ENCODE assay signal across 15 cellular contexts in the genomic region with DNA sequence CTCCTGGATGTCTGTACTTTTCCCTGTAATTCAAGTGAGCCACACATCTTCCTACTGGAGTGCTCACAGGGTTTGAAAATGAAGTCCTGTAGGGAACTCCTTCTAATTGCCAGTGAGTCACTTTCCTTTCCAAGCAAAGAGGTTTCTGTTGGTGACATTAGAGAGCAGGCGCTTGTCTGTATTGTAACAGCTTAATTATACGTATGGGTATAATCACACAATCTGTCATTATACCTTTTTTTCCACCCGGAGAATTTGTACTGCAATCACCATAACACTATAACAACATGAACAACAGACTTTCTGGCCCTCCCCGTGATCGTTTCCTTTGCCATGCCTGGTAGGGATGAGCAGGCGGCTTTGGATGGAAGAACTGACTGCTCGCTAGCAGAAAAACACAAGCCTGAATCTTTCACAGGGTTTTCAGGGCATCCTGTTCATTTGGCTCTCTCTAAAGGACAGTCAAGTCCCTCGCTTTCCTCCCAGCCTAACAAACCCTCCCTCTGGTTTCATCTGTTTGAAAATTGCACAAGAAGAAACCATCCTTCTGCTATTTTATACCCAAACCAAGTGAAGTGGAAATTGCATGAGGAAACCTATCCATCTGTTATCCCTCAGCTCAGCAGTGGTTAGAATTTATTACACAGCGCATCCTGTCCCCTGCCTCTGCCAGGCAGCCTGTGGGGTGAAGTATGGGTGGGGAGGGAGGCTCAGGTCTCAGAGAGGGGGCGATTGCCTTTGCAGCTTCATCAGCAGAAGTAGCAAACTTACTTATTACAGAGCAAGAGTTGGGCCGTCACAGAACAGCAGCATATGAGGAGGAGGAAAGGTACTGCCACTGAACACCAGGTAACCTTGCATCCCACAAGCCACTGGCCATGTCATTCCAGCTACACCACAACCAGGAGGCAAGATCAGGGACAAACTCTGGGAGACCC.
A peak's percentile ranks its signal among the peaks of the same experiment; 100 is the strongest.
DNase-seq lines count a peak whose midpoint lies in the region; ATAC-seq and TF ChIP-seq lines count a peak whose summit lies in the region.
"Had no signal": no experiment of that assay in that cellular context is flagged by ENCODE, and none has a peak within 500 bp of the region (broad histone marks: within the 10 kb centered on the region; RNA-seq: fewer than 3 reads in every experiment).

No MANE protein-coding gene starts in this region.

- ATAC-seq in psoas muscle (no peak), Right ventricle myocardium superior (ENCODE audit: poor library complexity) (no peak), HG02571 (IDR thresholded peaks at IDR 0.05; ENCODE audit: unreplicated experiment) (no peak)
- ATAC-seq: activated CD8-positive, alpha-beta T cell treated with anti-CD3 and anti-CD28 coated beads, Interleukin-2, amount 10 ng/mL, durations not matched to agents 7 days and 5 days; esophagus mucosa; Panc1 had no signal

- H2AFZ ChIP-seq in PC-9 = no peak overlapping the region

- H3K9me2 ChIP-seq in PC-9 (ENCODE audit: insufficient read depth) = no peaks in the 10 kb centered on the region

- no peaks in the 10 kb centered on the region for H3K79me2 ChIP-seq in PC-9 (ENCODE audit: low read depth)

- H3K4me3 Mint-ChIP-seq in nephron progenitor cell = no peak overlapping the region
- H3K4me3 Mint-ChIP-seq: activated CD8-positive, alpha-beta T cell treated with anti-CD3 and anti-CD28 coated beads, Interleukin-2, amount 10 ng/mL, durations not matched to agents 7 days and 5 days; activated naive CD4-positive, alpha-beta T cell treated with anti-CD3 and anti-CD28 coated beads, Interleukin-2, amount 10 ng/mL, durations not matched to agents 7 days and 5 days; CD8-positive, alpha-beta memory T cell; naive B cell had no signal

- BruUV-seq in PC-9 (replicated peaks; lab: Mats Ljungman, UMichigan) = no TSS peak

- H3K4me1 ChIP-seq in psoas muscle = no peaks in the 10 kb centered on the region
- no peaks in the 10 kb centered on the region for H3K4me1 ChIP-seq in PC-9 (replicated peaks; ENCODE audit: insufficient read depth)

- peaks cover 10% of the 10 kb centered on the region for H3K36me3 Mint-ChIP-seq in nephron progenitor cell (ENCODE audit: low read depth)
- H3K36me3 Mint-ChIP-seq: activated naive CD4-positive, alpha-beta T cell treated with anti-CD3 and anti-CD28 coated beads, Interleukin-2, amount 10 ng/mL, durations not matched to agents 7 days and 5 days; CD8-positive, alpha-beta memory T cell had no signal

- H3K4me3 ChIP-seq in psoas muscle = no peak overlapping the region
- no peak overlapping the region for H3K4me3 ChIP-seq in PC-9

- peaks cover 51% of the 10 kb centered on the region for H3K4me1 Mint-ChIP-seq in nephron progenitor cell
- H3K4me1 Mint-ChIP-seq: activated naive CD4-positive, alpha-beta T cell treated with anti-CD3 and anti-CD28 coated beads, Interleukin-2, amount 10 ng/mL, durations not matched to agents 7 days and 5 days; CD8-positive, alpha-beta memory T cell; naive B cell had no signal

- H3K4me2 ChIP-seq in PC-9 = no peak overlapping the region

- CTCF ChIA-PET in PC-9 (lab: Charles Lee) = no interaction called here

- H3K27ac ChIP-seq in psoas muscle (no peak overlapping the region), PC-9 (no peak overlapping the region)

- H3K27ac Mint-ChIP-seq in nephron progenitor cell = peak overlapping the region; percentile 91
- H3K27ac Mint-ChIP-seq: activated CD8-positive, alpha-beta T cell treated with anti-CD3 and anti-CD28 coated beads, Interleukin-2, amount 10 ng/mL, durations not matched to agents 7 days and 5 days; activated naive CD4-positive, alpha-beta T cell treated with anti-CD3 and anti-CD28 coated beads, Interleukin-2, amount 10 ng/mL, durations not matched to agents 7 days and 5 days; CD8-positive, alpha-beta memory T cell had no signal

- intact Hi-C loops in psoas muscle (cut with DNase I) (no loop called here), Right ventricle myocardium superior (cut with DNase I) (no loop called here), PC-9 (cut with micrococcal nuclease; ENCODE audit: unreplicated experiment) (no loop called here)

- H4K20me1 ChIP-seq in PC-9 (ENCODE audit: insufficient read depth) = no peaks in the 10 kb centered on the region

- POLR2A ChIA-PET in PC-9 (lab: Charles Lee; ENCODE audit: unreplicated experiment) = no interaction called here

- H3K27me3 ChIP-seq in psoas muscle (ENCODE audit: insufficient read depth in 3 of 3, low read length in 2 of 3) = no peaks in the 10 kb centered on the region
- peaks cover 9% of the 10 kb centered on the region; the same call in 1 of the 2 replicates for H3K27me3 ChIP-seq in PC-9 (ENCODE audit: insufficient read depth, low read depth)

- peak; percentile 47 for DNase-seq in COLO829 (ENCODE audit: low spot score)
- DNase-seq in NCI-H1105 (lab: John Stamatoyannopoulos, UW) = peak; percentile 48
- peak; percentile 79 for DNase-seq in NOMO-1 treated with DMSO at 0.1 percent for 48 hours (lab: John Stamatoyannopoulos, UW; ENCODE audit: unreplicated experiment)
- DNase-seq in nephron progenitor cell = no peak
- DNase-seq in psoas muscle = no peak
- no peak for DNase-seq in Right ventricle myocardium superior
- DNase-seq in PC-9 = no peak
- DNase-seq: activated CD8-positive, alpha-beta T cell treated with anti-CD3 and anti-CD28 coated beads, Interleukin-2, amount 10 ng/mL, durations not matched to agents 7 days and 5 days; activated naive CD4-positive, alpha-beta T cell treated with anti-CD3 and anti-CD28 coated beads, Interleukin-2, amount 10 ng/mL, durations not matched to agents 7 days and 5 days; CD8-positive, alpha-beta memory T cell; naive B cell; T1000 had no signal

- TF ChIP-seq CTCF in nephron progenitor cell (IDR thresholded peaks at IDR 0.05) = no peak
- TF ChIP-seq CTCF in psoas muscle (IDR thresholded peaks at IDR 0.05) = no peak
- no peak for TF ChIP-seq CTCF in PC-9 (conservative IDR thresholded peaks at IDR 0.05)

- no peaks in the 10 kb centered on the region for H3K9me3 ChIP-seq in psoas muscle
- no peaks in the 10 kb centered on the region for H3K9me3 ChIP-seq in PC-9 (ENCODE audit: insufficient read depth, low read depth)

- 75 to 76% (median 75%) methylated on average over 11 of the region's 11 CpGs for WGBS in psoas muscle, 3 donors

- H3K27me3 Mint-ChIP-seq in nephron progenitor cell (ENCODE audit: low read depth, poor library complexity) = peaks cover 15% of the 10 kb centered on the region

- H3F3A ChIP-seq in PC-9 (ENCODE audit: insufficient read depth, low read depth) = no peaks in the 10 kb centered on the region

- H3K36me3 ChIP-seq in psoas muscle (ENCODE audit: insufficient read depth in 1 of 2, low read depth in 1 of 2) = no peaks in the 10 kb centered on the region
- no peaks in the 10 kb centered on the region for H3K36me3 ChIP-seq in PC-9 (ENCODE audit: low read depth)

- H3K9me3 Mint-ChIP-seq in nephron progenitor cell = peaks cover 18% of the 10 kb centered on the region
- H3K9me3 Mint-ChIP-seq: activated naive CD4-positive, alpha-beta T cell treated with anti-CD3 and anti-CD28 coated beads, Interleukin-2, amount 10 ng/mL, durations not matched to agents 7 days and 5 days had no signal

Comparison
In these comparisons a context has a peak if more than half of its experiments do, and no peak if none do; other contexts are left out.
1. DNase-seq: peak in COLO829 (single experiment), NCI-H1105 (single experiment) and NOMO-1 treated with DMSO at 0.1 percent for 48 hours (single experiment); none in nephron progenitor cell (single experiment), psoas muscle (0 of 2), Right ventricle myocardium superior (single experiment) and PC-9 (0 of 2).